ENCODE assay signal across 29 cellular contexts in the genomic region with DNA sequence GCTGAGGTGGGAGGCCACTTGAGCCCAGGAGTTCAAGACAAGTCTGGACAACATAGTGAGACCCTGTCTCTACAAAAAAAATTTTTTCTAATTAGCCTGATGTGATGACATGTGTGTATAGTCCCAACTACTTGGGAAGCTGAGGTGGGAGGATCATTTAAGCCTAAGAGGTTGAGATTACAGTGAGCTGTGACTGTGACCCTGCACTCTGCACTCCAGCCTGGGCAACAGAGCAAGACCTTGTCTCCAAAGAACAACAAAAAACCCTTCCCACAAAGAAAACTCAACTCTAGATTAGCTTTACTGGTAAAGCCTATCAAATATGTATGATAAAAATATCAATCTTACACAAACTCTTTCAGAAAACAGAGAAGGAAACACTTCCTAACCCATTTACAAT.
"Had no signal": no experiment of that assay in that cellular context is flagged by ENCODE, and none has a peak within 500 bp of the region (broad histone marks: within the 10 kb centered on the region; RNA-seq: fewer than 3 reads in every experiment).

No MANE protein-coding gene starts in this region.

- H3K9me3 Mint-ChIP-seq: activated naive CD4-positive, alpha-beta T cell treated with anti-CD3 and anti-CD28 coated beads, Interleukin-2, amount 50 U/mL, for 72 hours; activated naive CD8-positive, alpha-beta T cell treated with anti-CD3 and anti-CD28 coated beads, Interleukin-2, amount 10 ng/mL, durations not matched to agents 7 days and 5 days; activated T-cell treated with anti-CD3 and anti-CD28 coated beads, Interleukin-2, amount 50 U/mL, for 24 hours; activated T-cell treated with anti-CD3 and anti-CD28 coated beads, Interleukin-2, amount 50 U/mL, for 72 hours; dendritic cell treated with granulocyte-macrophage colony-stimulating factor and Interleukin-4, amounts not matched to agents 40 ng/mL and 50 ng/mL, for 4 days had no signal

- DNase-seq: activated CD4-positive, alpha-beta memory T cell treated with anti-CD3 and anti-CD28 coated beads, Interleukin-2, amount 10 ng/mL, durations not matched to agents 7 days and 5 days; activated CD4-positive, alpha-beta T cell treated with anti-CD3 and anti-CD28 coated beads for 1 hour; activated CD4-positive, alpha-beta T cell treated with anti-CD3 and anti-CD28 coated beads for 4 hours; activated CD4-positive, alpha-beta T cell treated with anti-CD3 and anti-CD28 coated beads, Interleukin-2, amount 10 ng/mL, durations not matched to agents 7 days and 5 days; activated CD4-positive, alpha-beta T cell treated with anti-CD3 and anti-CD28 coated beads, Interleukin-2, amount 50 U/mL, for 4 hours; activated CD8-positive, alpha-beta memory T cell treated with anti-CD3 and anti-CD28 coated beads, Interleukin-2, amount 50 U/mL, for 48 hours; activated gamma-delta T cell; activated naive CD4-positive, alpha-beta T cell; activated naive CD4-positive, alpha-beta T cell treated with anti-CD3 and anti-CD28 coated beads, Interleukin-2, amount 10 ng/mL, durations not matched to agents 7 days and 5 days; activated naive CD8-positive, alpha-beta T cell treated with anti-CD3 and anti-CD28 coated beads, Interleukin-2, amount 10 ng/mL, durations not matched to agents 7 days and 5 days; activated T-cell treated with anti-CD3 and anti-CD28 coated beads for 4 hours; activated T-cell treated with anti-CD3 and anti-CD28 coated beads, Interleukin-2, amount 50 U/mL, for 24 hours; activated T-cell treated with anti-CD3 and anti-CD28 coated beads, Interleukin-2, amount 50 U/mL, for 72 hours; central memory CD4-positive, alpha-beta T cell; dorsolateral prefrontal cortex; effector memory CD4-positive, alpha-beta T cell; endodermal cell; foreskin keratinocyte; gastrocnemius medialis; glutamatergic neuron; T-helper 2 cell had no signal

- H3K27ac Mint-ChIP-seq: activated CD4-positive, alpha-beta memory T cell treated with anti-CD3 and anti-CD28 coated beads, Interleukin-2, amount 10 ng/mL, durations not matched to agents 7 days and 5 days; activated CD4-positive, alpha-beta T cell treated with anti-CD3 and anti-CD28 coated beads, Interleukin-2, amount 10 ng/mL, durations not matched to agents 7 days and 5 days; activated naive CD4-positive, alpha-beta T cell treated with anti-CD3 and anti-CD28 coated beads, Interleukin-2, amount 10 ng/mL, durations not matched to agents 7 days and 5 days; activated naive CD4-positive, alpha-beta T cell treated with anti-CD3 and anti-CD28 coated beads, Interleukin-2, amount 50 U/mL, for 72 hours; activated naive CD8-positive, alpha-beta T cell treated with anti-CD3 and anti-CD28 coated beads, Interleukin-2, amount 10 ng/mL, durations not matched to agents 7 days and 5 days; activated T-cell treated with anti-CD3 and anti-CD28 coated beads, Interleukin-2, amount 50 U/mL, for 24 hours; activated T-cell treated with anti-CD3 and anti-CD28 coated beads, Interleukin-2, amount 50 U/mL, for 72 hours; brain; dendritic cell treated with granulocyte-macrophage colony-stimulating factor and Interleukin-4, amounts not matched to agents 40 ng/mL and 50 ng/mL, for 4 days; endodermal cell had no signal

- H3K4me3 ChIP-seq: ascending aorta, breast epithelium, cardiac muscle cell, coronary artery, dorsolateral prefrontal cortex, gastrocnemius medialis had no signal

- H3K4me1 Mint-ChIP-seq: brain had no signal

- H3K27me3 Mint-ChIP-seq: activated CD4-positive, alpha-beta memory T cell treated with anti-CD3 and anti-CD28 coated beads, Interleukin-2, amount 10 ng/mL, durations not matched to agents 7 days and 5 days; activated CD4-positive, alpha-beta T cell treated with anti-CD3 and anti-CD28 coated beads, Interleukin-2, amount 10 ng/mL, durations not matched to agents 7 days and 5 days; activated naive CD4-positive, alpha-beta T cell treated with anti-CD3 and anti-CD28 coated beads, Interleukin-2, amount 10 ng/mL, durations not matched to agents 7 days and 5 days; activated naive CD8-positive, alpha-beta T cell treated with anti-CD3 and anti-CD28 coated beads, Interleukin-2, amount 10 ng/mL, durations not matched to agents 7 days and 5 days; activated T-cell treated with anti-CD3 and anti-CD28 coated beads, Interleukin-2, amount 50 U/mL, for 24 hours; brain; dendritic cell treated with granulocyte-macrophage colony-stimulating factor and Interleukin-4, amounts not matched to agents 40 ng/mL and 50 ng/mL, for 4 days had no signal

- H3K4me3 Mint-ChIP-seq: activated CD4-positive, alpha-beta memory T cell treated with anti-CD3 and anti-CD28 coated beads, Interleukin-2, amount 10 ng/mL, durations not matched to agents 7 days and 5 days; activated CD4-positive, alpha-beta T cell treated with anti-CD3 and anti-CD28 coated beads, Interleukin-2, amount 10 ng/mL, durations not matched to agents 7 days and 5 days; activated naive CD4-positive, alpha-beta T cell treated with anti-CD3 and anti-CD28 coated beads, Interleukin-2, amount 10 ng/mL, durations not matched to agents 7 days and 5 days; activated naive CD8-positive, alpha-beta T cell treated with anti-CD3 and anti-CD28 coated beads, Interleukin-2, amount 10 ng/mL, durations not matched to agents 7 days and 5 days; activated T-cell treated with anti-CD3 and anti-CD28 coated beads, Interleukin-2, amount 50 U/mL, for 24 hours; activated T-cell treated with anti-CD3 and anti-CD28 coated beads, Interleukin-2, amount 50 U/mL, for 72 hours; brain; dendritic cell treated with granulocyte-macrophage colony-stimulating factor and Interleukin-4, amounts not matched to agents 40 ng/mL and 50 ng/mL, for 4 days; endodermal cell had no signal

- H3K27ac ChIP-seq: ascending aorta, breast epithelium, cardiac muscle cell, coronary artery, dorsolateral prefrontal cortex, foreskin keratinocyte, gastrocnemius medialis had no signal

- H3K4me1 ChIP-seq: ascending aorta, breast epithelium, foreskin keratinocyte had no signal

- H3K9me3 ChIP-seq: ascending aorta, breast epithelium, gastrocnemius medialis had no signal

- ATAC-seq: activated naive CD4-positive, alpha-beta T cell treated with anti-CD3 and anti-CD28 coated beads, Interleukin-2, amount 50 U/mL, for 72 hours; activated T-cell treated with anti-CD3 and anti-CD28 coated beads, Interleukin-2, amount 50 U/mL, for 72 hours; esophagus mucosa; foreskin keratinocyte; gastrocnemius medialis had no signal

- H3K36me3 ChIP-seq: breast epithelium, cardiac muscle cell had no signal

- H3K27me3 ChIP-seq: ascending aorta, breast epithelium, cardiac muscle cell, dorsolateral prefrontal cortex, foreskin keratinocyte, gastrocnemius medialis had no signal
